ENCODE assay signal across 16 cellular contexts in the genomic region with DNA sequence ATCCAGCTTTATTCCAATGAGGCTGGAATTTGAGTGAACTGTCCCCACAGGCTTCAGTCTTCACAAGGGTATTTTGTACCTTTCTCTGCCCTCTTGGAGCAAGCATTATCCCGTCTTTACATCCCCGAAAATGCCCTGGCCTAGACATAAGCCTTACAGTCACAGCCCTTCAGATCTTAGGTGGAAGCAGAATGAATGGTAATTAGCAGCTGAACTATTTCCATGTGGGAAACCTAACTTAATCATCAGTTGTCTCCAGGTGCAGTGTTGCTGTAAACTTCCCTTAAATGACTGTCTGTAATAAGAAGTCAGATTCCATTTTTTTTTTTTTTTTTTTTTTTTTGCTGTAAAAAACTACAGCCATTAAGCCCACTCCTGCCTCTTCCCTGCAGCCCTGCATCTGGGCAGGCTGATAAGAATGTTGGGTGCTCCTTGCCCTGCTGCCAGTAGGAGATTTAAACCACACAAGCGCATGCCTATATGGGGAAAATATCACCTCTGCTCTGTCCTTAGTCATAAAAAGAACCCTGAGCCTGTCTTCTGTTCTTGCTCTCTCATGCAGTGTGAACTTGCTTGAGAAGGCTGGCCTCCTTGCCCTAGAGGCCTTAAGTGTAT.
"Had no signal": no experiment of that assay in that cellular context is flagged by ENCODE, and none has a peak within 500 bp of the region (broad histone marks: within the 10 kb centered on the region; RNA-seq: fewer than 3 reads in every experiment).

No MANE protein-coding gene starts in this region.

- H3K36me3 Mint-ChIP-seq: activated CD4-positive, alpha-beta memory T cell treated with anti-CD3 and anti-CD28 coated beads for 36 hours; activated CD8-positive, alpha-beta memory T cell treated with anti-CD3 and anti-CD28 coated beads, Interleukin-2, amount 10 ng/mL, durations not matched to agents 7 days and 5 days; immature natural killer cell; mesothelial cell of epicardium had no signal

- H3K9me3 Mint-ChIP-seq: mesothelial cell of epicardium, nephron progenitor cell had no signal

- H3K27me3 ChIP-seq: esophagus squamous epithelium, transverse colon had no signal

- ATAC-seq: activated CD4-positive, alpha-beta T cell treated with anti-CD3 and anti-CD28 coated beads for 36 hours; activated CD8-positive, alpha-beta memory T cell treated with anti-CD3 and anti-CD28 coated beads, Interleukin-2, amount 10 ng/mL, durations not matched to agents 7 days and 5 days; sciatic nerve; stimulated activated naive CD8-positive, alpha-beta T cell treated with anti-CD3 and anti-CD28 coated beads, Interleukin-15, Interleukin-2, amounts not matched to agents 100 U/mL and 50 U/mL, for 24 hours had no signal

- H3K4me1 Mint-ChIP-seq: activated CD4-positive, alpha-beta T cell treated with anti-CD3 and anti-CD28 coated beads for 36 hours; activated CD8-positive, alpha-beta memory T cell treated with anti-CD3 and anti-CD28 coated beads, Interleukin-2, amount 10 ng/mL, durations not matched to agents 7 days and 5 days; immature natural killer cell; mesothelial cell of epicardium; nephron progenitor cell had no signal

- H3K4me1 ChIP-seq: esophagus squamous epithelium, transverse colon had no signal

- H3K27me3 Mint-ChIP-seq: activated CD4-positive, alpha-beta memory T cell treated with anti-CD3 and anti-CD28 coated beads for 36 hours; activated CD4-positive, alpha-beta T cell treated with anti-CD3 and anti-CD28 coated beads for 36 hours; activated CD8-positive, alpha-beta memory T cell treated with anti-CD3 and anti-CD28 coated beads, Interleukin-2, amount 10 ng/mL, durations not matched to agents 7 days and 5 days; activated T-cell treated with anti-CD3 and anti-CD28 coated beads, Interleukin-2, amount 50 U/mL, for 24 hours had no signal

- H3K27ac Mint-ChIP-seq: activated CD4-positive, alpha-beta memory T cell treated with anti-CD3 and anti-CD28 coated beads for 36 hours; activated CD4-positive, alpha-beta T cell treated with anti-CD3 and anti-CD28 coated beads for 36 hours; activated CD8-positive, alpha-beta memory T cell treated with anti-CD3 and anti-CD28 coated beads, Interleukin-2, amount 10 ng/mL, durations not matched to agents 7 days and 5 days; activated T-cell treated with anti-CD3 and anti-CD28 coated beads, Interleukin-2, amount 50 U/mL, for 24 hours; immature natural killer cell; mesothelial cell of epicardium; nephron progenitor cell had no signal

- H3K4me3 Mint-ChIP-seq: activated CD4-positive, alpha-beta memory T cell treated with anti-CD3 and anti-CD28 coated beads for 36 hours; activated CD4-positive, alpha-beta T cell treated with anti-CD3 and anti-CD28 coated beads for 36 hours; activated CD8-positive, alpha-beta memory T cell treated with anti-CD3 and anti-CD28 coated beads, Interleukin-2, amount 10 ng/mL, durations not matched to agents 7 days and 5 days; activated T-cell treated with anti-CD3 and anti-CD28 coated beads, Interleukin-2, amount 50 U/mL, for 24 hours; immature natural killer cell; mesothelial cell of epicardium; nephron progenitor cell had no signal

- H3K27ac ChIP-seq: coronary artery, esophagus squamous epithelium, transverse colon, WERI-Rb-1 had no signal

- H3K36me3 ChIP-seq: esophagus squamous epithelium, transverse colon, WERI-Rb-1 had no signal

- H3K4me3 ChIP-seq: coronary artery, esophagus squamous epithelium, transverse colon had no signal

- DNase-seq: activated CD4-positive, alpha-beta memory T cell treated with anti-CD3 and anti-CD28 coated beads for 36 hours; activated CD4-positive, alpha-beta T cell treated with anti-CD3 and anti-CD28 coated beads for 36 hours; activated CD8-positive, alpha-beta memory T cell treated with anti-CD3 and anti-CD28 coated beads, Interleukin-2, amount 10 ng/mL, durations not matched to agents 7 days and 5 days; activated effector memory CD4-positive, alpha-beta T cell treated with Interleukin-2 at 50 U/mL for 16 hours; activated naive CD4-positive, alpha-beta T cell treated with anti-CD3 and anti-CD28 coated beads, Interleukin-2, amount 50 U/mL, for 16 hours; activated T-cell treated with anti-CD3 and anti-CD28 coated beads, Interleukin-2, amount 50 U/mL, for 24 hours; esophagus squamous epithelium; foreskin fibroblast; immature natural killer cell; nephron progenitor cell; stimulated activated naive CD8-positive, alpha-beta T cell treated with anti-CD3 and anti-CD28 coated beads, Interleukin-15, Interleukin-2, amounts not matched to agents 100 U/mL and 50 U/mL, for 24 hours; transverse colon; WERI-Rb-1 had no signal

- H3K9me3 ChIP-seq: esophagus squamous epithelium, transverse colon had no signal
